ENCODE assay signal across 24 cellular contexts in the genomic region with DNA sequence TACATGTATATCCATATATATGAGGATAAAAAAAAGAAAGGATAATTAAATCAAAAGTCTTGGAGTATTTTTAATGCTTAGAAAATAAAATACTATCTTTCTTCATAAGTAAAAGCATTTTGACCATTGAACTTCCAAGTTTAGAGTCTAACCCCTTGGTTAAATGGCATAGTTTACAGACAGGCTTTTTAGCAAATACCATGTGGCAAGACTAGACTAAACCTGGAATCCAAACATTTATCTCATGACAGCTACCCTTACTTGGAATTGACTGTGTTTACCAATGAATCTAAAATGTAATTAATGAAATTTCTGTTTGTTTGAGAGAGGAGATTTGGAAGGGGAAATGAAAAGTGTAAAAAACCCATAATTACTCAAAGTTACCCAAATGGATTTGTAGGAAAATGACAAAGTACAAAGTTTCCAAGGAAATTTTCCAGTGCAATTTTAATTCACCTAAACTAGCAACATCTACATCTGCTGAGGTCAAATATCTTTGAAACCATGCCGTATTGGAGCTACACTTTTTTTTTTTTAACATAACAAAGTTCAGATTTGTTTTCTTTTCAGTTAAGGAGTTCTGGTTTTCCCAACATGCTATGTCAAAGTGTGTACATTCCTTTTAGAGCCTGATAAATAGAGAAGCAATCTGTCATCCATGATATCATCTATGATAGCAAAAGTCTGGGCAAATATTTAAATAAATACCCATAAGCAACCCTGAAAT.
DNase-seq lines count a peak whose midpoint lies in the region; ATAC-seq and TF ChIP-seq lines count a peak whose summit lies in the region.
"Had no signal": no experiment of that assay in that cellular context is flagged by ENCODE, and none has a peak within 500 bp of the region (broad histone marks: within the 10 kb centered on the region; RNA-seq: fewer than 3 reads in every experiment).

No MANE protein-coding gene starts in this region.

- no peak overlapping the region for H3K14ac ChIP-seq in trophoblast cell (ENCODE audit: low read length)

- no peaks in the 10 kb centered on the region for H3K4me1 ChIP-seq in ACC112 (ENCODE audit: control insufficient read depth, insufficient read depth, low read length, unreplicated experiment)
- no peaks in the 10 kb centered on the region for H3K4me1 ChIP-seq in trophoblast cell (ENCODE audit: control insufficient read depth in 1 of 2, insufficient read depth in 2 of 2, low read length in 2 of 2)

- H3K4ac ChIP-seq in trophoblast cell (ENCODE audit: low read depth, low read length) = no peak overlapping the region

- H3K79me2 ChIP-seq in ACC112 (ENCODE audit: control insufficient read depth, insufficient read depth, low read length, unreplicated experiment) = no peaks in the 10 kb centered on the region
- no peaks in the 10 kb centered on the region for H3K79me2 ChIP-seq in trophoblast cell (ENCODE audit: control insufficient read depth, insufficient read depth, low read length, poor library complexity)

- H3K4me3 Mint-ChIP-seq in mesothelial cell of epicardium = no peak overlapping the region

- H3K4me1 Mint-ChIP-seq in mesothelial cell of epicardium = peaks cover 42% of the 10 kb centered on the region

- no peaks in the 10 kb centered on the region for H3K9me3 Mint-ChIP-seq in mesothelial cell of epicardium

- no peak overlapping the region for H3K23ac ChIP-seq in trophoblast cell (ENCODE audit: low read length)

- H4K12ac ChIP-seq in trophoblast cell (ENCODE audit: low read depth, low read length) = no peak overlapping the region

- H2BK5ac ChIP-seq in trophoblast cell (ENCODE audit: low read depth, low read length, poor library complexity) = no peak overlapping the region

- H3K36me3 ChIP-seq in ACC112 (ENCODE audit: insufficient read depth, low read length) (no peaks in the 10 kb centered on the region), trophoblast cell (ENCODE audit: control insufficient read depth in 1 of 2, insufficient read depth in 2 of 2, low read length in 2 of 2) (no peaks in the 10 kb centered on the region)

- no peaks in the 10 kb centered on the region for H3K27me3 Mint-ChIP-seq in mesothelial cell of epicardium (ENCODE audit: low read depth)

- peak overlapping the region; percentile 80 for H3K27ac Mint-ChIP-seq in mesothelial cell of epicardium

- H2AFZ ChIP-seq in ACC112 (ENCODE audit: low read length, unreplicated experiment) (peak overlapping the region; percentile 6), trophoblast cell (ENCODE audit: insufficient read depth, low read length, poor library complexity) (no peak overlapping the region)

- WGBS in trophoblast cell (ENCODE audit: extremely low coverage, insufficient coverage, insufficient read length) = no CpG with 5 or more reads among the region's 1 CpG

- no peaks in the 10 kb centered on the region for H3K36me3 Mint-ChIP-seq in mesothelial cell of epicardium

- no peak overlapping the region for H4K8ac ChIP-seq in trophoblast cell (ENCODE audit: low read depth, low read length)

- no peak overlapping the region for H3K18ac ChIP-seq in trophoblast cell (ENCODE audit: low read length)

- H3K79me1 ChIP-seq in trophoblast cell (ENCODE audit: low read length) = no peaks in the 10 kb centered on the region

- no peak overlapping the region for H4K91ac ChIP-seq in trophoblast cell (ENCODE audit: low read depth, low read length)

- no peak overlapping the region for H2BK120ac ChIP-seq in trophoblast cell (ENCODE audit: insufficient read depth, low read length, poor library complexity)

- no peak for ATAC-seq in GM19351 (IDR thresholded peaks at IDR 0.05; ENCODE audit: unreplicated experiment)
- ATAC-seq: PC-3 had no signal

- DNase-seq in NCI-H226 (peak; percentile 26), fibroblast of villous mesenchyme (ENCODE audit: low read depth) (peak; percentile 58), mesothelial cell of epicardium (ENCODE audit: low spot score in 2 of 2, unreplicated experiment in 2 of 2) (no peak), KG1 (lab: John Stamatoyannopoulos, UW) (no peak), trophoblast cell (no peak)
- no peak for DNase-seq in activated CD4-positive, alpha-beta T cell treated with anti-CD3 and anti-CD28 coated beads, Interleukin-2, amount 50 U/mL, for 4 hours
- DNase-seq: 8988T; DMS153; DND-41; H7; Kasumi-1; MV-4-11; NCI-H1105; NCI-H1436 treated with DMSO at 0.1 percent for 48 hours; NCI-H187 treated with DMSO at 0.1 percent for 48 hours; NCI-H2107; NCI-H446 treated with DMSO at 0.1 percent for 48 hours; NCI-H526; NCI-H82; NK-92 treated with Interleukin-12 subunit alpha and Interleukin-12 subunit beta, amount 100 ng/mL, for 24 hours; PC-3; SK-N-SH had no signal

- H3K27ac ChIP-seq in ACC112 (ENCODE audit: low read depth, low read length) = no peak overlapping the region
- no peak overlapping the region for H3K27ac ChIP-seq in trophoblast cell (ENCODE audit: low read depth, low read length)

- H3K4me3 ChIP-seq in ACC112 (ENCODE audit: low read depth, low read length) (no peak overlapping the region), fibroblast of villous mesenchyme (ENCODE audit: low read depth, low read length) (no peak overlapping the region), trophoblast cell (ENCODE audit: low read depth, low read length) (no peak overlapping the region)

- no peaks in the 10 kb centered on the region for H3K9me3 ChIP-seq in trophoblast cell (ENCODE audit: insufficient read depth, low read depth, low read length)
- H3K9me3 ChIP-seq: SK-N-SH had no signal

- TF ChIP-seq CTCF in fibroblast of villous mesenchyme (IDR thresholded peaks at IDR 0.05; ENCODE audit: insufficient read depth, low read depth, low read length) = no peak
- TF ChIP-seq CTCF in mesothelial cell of epicardium (IDR thresholded peaks at IDR 0.05; ENCODE audit: unreplicated experiment) = no peak

- H3K9ac ChIP-seq in trophoblast cell (ENCODE audit: low read length) = no peak overlapping the region
- H3K9ac ChIP-seq: SK-N-SH had no signal

- no peaks in the 10 kb centered on the region for H3K27me3 ChIP-seq in ACC112 (ENCODE audit: insufficient read depth, low read length)
- H3K27me3 ChIP-seq in trophoblast cell (ENCODE audit: insufficient read depth, low read length) = no peaks in the 10 kb centered on the region

- H3K4me2 ChIP-seq in trophoblast cell (ENCODE audit: low read length) = no peak overlapping the region
- H3K4me2 ChIP-seq: SK-N-SH had no signal

- no peak overlapping the region for H2BK12ac ChIP-seq in trophoblast cell (ENCODE audit: low read length)

- H2AK5ac ChIP-seq in trophoblast cell (ENCODE audit: low read length) = no peak overlapping the region

Comparison
In these comparisons a context has a peak if more than half of its experiments do, and no peak if none do; other contexts are left out.
1. DNase-seq: peak in NCI-H226 (single experiment) and fibroblast of villous mesenchyme (single experiment); none in mesothelial cell of epicardium (0 of 2), KG1 (single experiment), trophoblast cell (0 of 2) and activated CD4-positive, alpha-beta T cell treated with anti-CD3 and anti-CD28 coated beads, Interleukin-2, amount 50 U/mL, for 4 hours (0 of 2).